In genomic region chr12:69951108-69951507, GRCh38 we compare ENCODE assay signal across 29 cellular contexts.
"Had no signal": no experiment of that assay in that cellular context is flagged by ENCODE, and none has a peak within 500 bp of the region (broad histone marks: within the 10 kb centered on the region; RNA-seq: fewer than 3 reads in every experiment).

No MANE protein-coding gene starts in this region.

- H3K27ac ChIP-seq: colonic mucosa, coronary artery, dorsolateral prefrontal cortex, epithelial cell of prostate, esophagus muscularis mucosa, esophagus squamous epithelium, foreskin keratinocyte, gastrocnemius medialis, gastroesophageal sphincter, heart left ventricle, heart right ventricle, hepatocyte had no signal

- H3K27ac Mint-ChIP-seq: dendritic cell treated with granulocyte-macrophage colony-stimulating factor and Interleukin-4, amounts not matched to agents 40 ng/mL and 50 ng/mL, for 4 days; effector memory CD8-positive, alpha-beta T cell; endodermal cell had no signal

- H2AFZ ChIP-seq: hepatocyte had no signal

- H3K27me3 ChIP-seq: colonic mucosa, dorsolateral prefrontal cortex, esophagus muscularis mucosa, esophagus squamous epithelium, foreskin keratinocyte, gastrocnemius medialis, gastroesophageal sphincter, heart left ventricle, heart right ventricle, hepatocyte had no signal

- DNase-seq: colonic mucosa; cortex of kidney; dermis blood vessel endothelial cell; dorsolateral prefrontal cortex; effector CD4-positive, alpha-beta T cell; effector CD8-positive, alpha-beta T cell; effector memory CD4-positive, alpha-beta T cell; effector memory CD8-positive, alpha-beta T cell; endodermal cell; erythroblast; esophagus squamous epithelium; foreskin fibroblast; foreskin keratinocyte; foreskin melanocyte; gastrocnemius medialis; glutamatergic neuron; head of caudate nucleus; heart left ventricle; heart right ventricle; hippocampal formation had no signal

- H3K9me3 Mint-ChIP-seq: dendritic cell treated with granulocyte-macrophage colony-stimulating factor and Interleukin-4, amounts not matched to agents 40 ng/mL and 50 ng/mL, for 4 days; effector memory CD8-positive, alpha-beta T cell had no signal

- H3K4me2 ChIP-seq: hepatocyte had no signal

- FAIRE-seq: endometrium, endothelial cell of umbilical vein, frontal cortex had no signal

- H3K4me3 ChIP-seq: colonic mucosa, coronary artery, dorsolateral prefrontal cortex, esophagus muscularis mucosa, esophagus squamous epithelium, gastrocnemius medialis, gastroesophageal sphincter, heart left ventricle, heart right ventricle, hepatocyte had no signal

- H3K36me3 ChIP-seq: colonic mucosa, esophagus muscularis mucosa, esophagus squamous epithelium, gastrocnemius medialis, gastroesophageal sphincter, heart left ventricle, heart right ventricle had no signal

- H3K4me3 Mint-ChIP-seq: dendritic cell treated with granulocyte-macrophage colony-stimulating factor and Interleukin-4, amounts not matched to agents 40 ng/mL and 50 ng/mL, for 4 days; effector memory CD8-positive, alpha-beta T cell; endodermal cell had no signal

- H3K9me3 ChIP-seq: colonic mucosa, esophagus squamous epithelium, gastrocnemius medialis had no signal

- H3K4me1 ChIP-seq: esophagus muscularis mucosa, esophagus squamous epithelium, foreskin keratinocyte, gastrocnemius medialis, gastroesophageal sphincter, heart left ventricle, heart right ventricle had no signal

- H3K79me2 ChIP-seq: hepatocyte had no signal

- H3K27me3 Mint-ChIP-seq: dendritic cell treated with granulocyte-macrophage colony-stimulating factor and Interleukin-4, amounts not matched to agents 40 ng/mL and 50 ng/mL, for 4 days had no signal
